Comparison of ENCODE assay signal across 12 cellular contexts in the genomic region with DNA sequence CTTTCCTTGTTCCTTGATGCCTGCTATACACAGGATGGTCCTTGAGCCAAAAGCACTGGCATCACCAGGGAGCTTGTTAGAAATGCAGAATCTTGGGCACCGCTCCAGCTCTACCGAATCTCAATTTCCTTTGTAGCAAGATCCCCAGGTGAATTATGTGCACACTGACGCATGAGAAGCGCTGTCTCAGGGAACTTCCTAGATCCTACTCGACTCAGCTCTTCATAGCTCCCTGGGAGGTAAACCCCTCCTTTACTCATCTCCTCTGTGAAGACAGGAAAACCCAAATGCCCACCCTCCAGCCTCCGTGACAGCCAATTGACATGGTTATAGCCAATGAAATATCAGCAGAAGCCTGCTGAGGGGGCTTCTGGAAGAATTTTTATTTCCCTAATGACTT. TPM values are rescaled to one million over a fixed set of nuclear protein-coding genes. Genes with fewer than 3 reads are reported as not detected.
DNase-seq lines count a peak whose midpoint lies in the region; ATAC-seq and TF ChIP-seq lines count a peak whose summit lies in the region.
"Had no signal": no experiment of that assay in that cellular context is flagged by ENCODE, and none has a peak within 500 bp of the region (broad histone marks: within the 10 kb centered on the region; RNA-seq: fewer than 3 reads in every experiment).

No MANE protein-coding gene starts in this region.

- peaks cover 2% of the 10 kb centered on the region for H3K36me3 Mint-ChIP-seq in endodermal cell (ENCODE audit: low read depth)
- peaks cover 2% of the 10 kb centered on the region for H3K36me3 Mint-ChIP-seq in activated CD4-positive, alpha-beta memory T cell treated with anti-CD3 and anti-CD28 coated beads for 36 hours

- H3K36me3 ChIP-seq in PC-3 (ENCODE audit: low read depth, low read length) (no peaks in the 10 kb centered on the region), endodermal cell (ENCODE audit: control insufficient read depth, insufficient read depth, low read length) (no peaks in the 10 kb centered on the region)

- no peaks in the 10 kb centered on the region for H3K9me3 Mint-ChIP-seq in endodermal cell
- no peaks in the 10 kb centered on the region for H3K9me3 Mint-ChIP-seq in activated CD4-positive, alpha-beta memory T cell treated with anti-CD3 and anti-CD28 coated beads for 36 hours
- H3K9me3 Mint-ChIP-seq: activated CD4-positive, alpha-beta T cell treated with anti-CD3 and anti-CD28 coated beads, Interleukin-2, amount 10 ng/mL, durations not matched to agents 7 days and 5 days had no signal

- H3K27ac Mint-ChIP-seq in endodermal cell = peak overlapping the region; percentile 24
- no peak overlapping the region for H3K27ac Mint-ChIP-seq in activated CD4-positive, alpha-beta memory T cell treated with anti-CD3 and anti-CD28 coated beads for 36 hours
- H3K27ac Mint-ChIP-seq: activated CD4-positive, alpha-beta T cell treated with anti-CD3 and anti-CD28 coated beads, Interleukin-2, amount 10 ng/mL, durations not matched to agents 7 days and 5 days had no signal

- H4K20me1 ChIP-seq in PC-3 (ENCODE audit: low read length) = no peaks in the 10 kb centered on the region

- DNase-seq in G401 (ENCODE audit: low spot score) (peak; percentile 55), PC-3 (peak; percentile 11), endodermal cell (peak; percentile 60), renal cortical epithelial cell (ENCODE audit: low read depth) (peak; percentile 85), HEK293T (ENCODE audit: extremely low spot score) (no peak), D341Med (ENCODE audit: low spot score) (no peak)
- no peak for DNase-seq in activated CD4-positive, alpha-beta memory T cell treated with anti-CD3 and anti-CD28 coated beads for 36 hours
- DNase-seq: activated CD4-positive, alpha-beta T cell treated with anti-CD3 and anti-CD28 coated beads, Interleukin-2, amount 10 ng/mL, durations not matched to agents 7 days and 5 days; left cardiac atrium; NCI-H446 had no signal

- peak overlapping the region; percentile 29; the same call in 1 of the 2 replicates for H2AFZ ChIP-seq in PC-3 (ENCODE audit: low read length)

- intact Hi-C loops in PC-3 (cut with micrococcal nuclease) = no loop called here
- intact Hi-C loops in activated CD4-positive, alpha-beta memory T cell treated with anti-CD3 and anti-CD28 coated beads for 36 hours (cut with micrococcal nuclease) = no loop called here

- H3F3A ChIP-seq in PC-3 (ENCODE audit: low read length, unreplicated experiment) = no peaks in the 10 kb centered on the region

- H3K79me2 ChIP-seq in PC-3 (ENCODE audit: low read length) = peaks cover 77% of the 10 kb centered on the region

- H3K27ac ChIP-seq in PC-3 (ENCODE audit: low read length) (peak overlapping the region; percentile 68), endodermal cell (ENCODE audit: low read depth, low read length) (no peak overlapping the region)

- H3K4me1 Mint-ChIP-seq in endodermal cell = peaks cover 47% of the 10 kb centered on the region
- peaks cover 21% of the 10 kb centered on the region for H3K4me1 Mint-ChIP-seq in activated CD4-positive, alpha-beta memory T cell treated with anti-CD3 and anti-CD28 coated beads for 36 hours (ENCODE audit: low read depth)

- POLR2A ChIA-PET in PC-3 (lab: Charles Lee; ENCODE audit: unreplicated experiment) = no interaction called here
- POLR2A ChIA-PET in activated CD4-positive, alpha-beta memory T cell treated with anti-CD3 and anti-CD28 coated beads for 36 hours (lab: Charles Lee) = no interaction called here
- POLR2A ChIA-PET in HEK293T (lab: Yijun Ruan, JAX) = no interaction called here

- no TSS peak for BruUV-seq in PC-3 (replicated peaks; lab: Mats Ljungman, UMichigan)

- H3K9me3 ChIP-seq in PC-3 (ENCODE audit: low read length) (no peaks in the 10 kb centered on the region), endodermal cell (ENCODE audit: control insufficient read depth, low read length) (no peaks in the 10 kb centered on the region)

- peak overlapping the region; percentile 18 for H3K4me3 Mint-ChIP-seq in endodermal cell
- no peak overlapping the region for H3K4me3 Mint-ChIP-seq in activated CD4-positive, alpha-beta memory T cell treated with anti-CD3 and anti-CD28 coated beads for 36 hours
- H3K4me3 Mint-ChIP-seq: activated CD4-positive, alpha-beta T cell treated with anti-CD3 and anti-CD28 coated beads, Interleukin-2, amount 10 ng/mL, durations not matched to agents 7 days and 5 days had no signal

- no peak for ATAC-seq in PC-3
- ATAC-seq: left cardiac atrium had no signal

- WGBS in endodermal cell (ENCODE audit: insufficient coverage in 1 of 2, insufficient read length in 1 of 2), 2 experiments = 56 to 69% methylated on average over 4 to 6 of the region's 6 CpGs

- no peaks in the 10 kb centered on the region for H3K27me3 ChIP-seq in PC-3 (ENCODE audit: low read length)
- H3K27me3 ChIP-seq in endodermal cell (ENCODE audit: control insufficient read depth, insufficient read depth, low read length, poor library complexity, severe bottlenecking) = peaks cover 3% of the 10 kb centered on the region

- CTCF ChIA-PET in PC-3 (lab: Charles Lee) = no interaction called here
- CTCF ChIA-PET in activated CD4-positive, alpha-beta memory T cell treated with anti-CD3 and anti-CD28 coated beads for 36 hours (lab: Charles Lee) = no interaction called here
- CTCF ChIA-PET in HEK293T (lab: Yijun Ruan, JAX) = no interaction called here

- no peak overlapping the region for H3K9ac ChIP-seq in PC-3 (ENCODE audit: low read length)
- H3K9ac ChIP-seq in endodermal cell (ENCODE audit: extremely low read depth, low read length, poor library complexity, severe bottlenecking) = no peak overlapping the region

- in situ Hi-C loops in G401 (cut with HindIII; ENCODE audit: low sequenced_read_pairs) = no loop called here

- H3K4me1 ChIP-seq in PC-3 (ENCODE audit: insufficient read depth, low read length) (peaks cover 27% of the 10 kb centered on the region), endodermal cell (ENCODE audit: control insufficient read depth, insufficient read depth, low read length) (peaks cover 20% of the 10 kb centered on the region)

- TF ChIP-seq CTCF in PC-3 (conservative IDR thresholded peaks at IDR 0.05; ENCODE audit: low read depth, low read length) = no peak
- no peak for TF ChIP-seq CTCF in endodermal cell (conservative IDR thresholded peaks at IDR 0.05)

- no peaks in the 10 kb centered on the region for H3K9me2 ChIP-seq in PC-3 (replicated peaks; ENCODE audit: low read length)

- H3K27me3 Mint-ChIP-seq in endodermal cell (ENCODE audit: insufficient read depth) = peaks cover 4% of the 10 kb centered on the region
- no peaks in the 10 kb centered on the region for H3K27me3 Mint-ChIP-seq in activated CD4-positive, alpha-beta memory T cell treated with anti-CD3 and anti-CD28 coated beads for 36 hours
- H3K27me3 Mint-ChIP-seq: activated CD4-positive, alpha-beta T cell treated with anti-CD3 and anti-CD28 coated beads, Interleukin-2, amount 10 ng/mL, durations not matched to agents 7 days and 5 days had no signal

- peak overlapping the region; percentile 93 for H3K4me2 ChIP-seq in PC-3 (ENCODE audit: low read length)

- H3K4me3 ChIP-seq in PC-3 (ENCODE audit: low read length) (peak overlapping the region; percentile 38; the same call in 1 of the 2 replicates), endodermal cell (ENCODE audit: low read length) (no peak overlapping the region)

TF ChIP-seq in HEK293T, 16 proteins besides CTCF, POLR2A, EP300 and RAD21:
- TF ChIP-seq ARNT (IDR thresholded peaks at IDR 0.05) (no peak), TARDBP (IDR thresholded peaks at IDR 0.05) (no peak), HDGF (IDR thresholded peaks at IDR 0.05; ENCODE audit: borderline replicate concordance) (no peak), SUZ12 (IDR thresholded peaks at IDR 0.05) (no peak), CTBP1 (IDR thresholded peaks at IDR 0.05; ENCODE audit: borderline replicate concordance) (no peak), FOXA1 (IDR thresholded peaks at IDR 0.05) (no peak), FOXK2 (IDR thresholded peaks at IDR 0.05) (no peak)

RNA-seq across cellular contexts. Expression of a gene that starts 4.1 kb away (rescaled TPM):
- total RNA-seq in G401 (2014; rRNA removed; shearing (Covaris generic)) = 2.4 and 3.0 TPM in 2 replicates
- total RNA-seq in PC-3 (2014; rRNA removed) (6.7 and 7.8 TPM in 2 replicates), endodermal cell (10 to 100 TPM; 19.9 to 22.1 TPM), renal cortical epithelial cell (13.9 and 21.5 TPM in 2 replicates)
- polyA plus RNA-seq in endodermal cell (2013, experiment 1 of 2) = 5.9 TPM
- 5.8 TPM for polyA plus RNA-seq in endodermal cell (2013, experiment 2 of 2)
- total RNA-seq in activated CD4-positive, alpha-beta memory T cell treated with anti-CD3 and anti-CD28 coated beads for 36 hours = 1 to 10 TPM; 5.4 to 5.7 TPM

RNA-seq across cellular contexts. Expression of a gene that starts 37.4 kb away (rescaled TPM):
- not detected in 2 replicates for total RNA-seq in G401 (2014; rRNA removed; shearing (Covaris generic))
- total RNA-seq in PC-3 (2014; rRNA removed) (4.5 and 6.3 TPM in 2 replicates), endodermal cell (under 1 TPM in 1 of 2 donors, not detected in 1; 0.09 TPM), renal cortical epithelial cell (0.17 TPM in 1 of 2 replicates, not detected in the other)
- polyA plus RNA-seq in endodermal cell (2013, experiment 1 of 2) = 0.18 TPM
- not detected for polyA plus RNA-seq in endodermal cell (2013, experiment 2 of 2)
- total RNA-seq in activated CD4-positive, alpha-beta memory T cell treated with anti-CD3 and anti-CD28 coated beads for 36 hours = not detected
- total RNA-seq: activated CD4-positive, alpha-beta T cell treated with anti-CD3 and anti-CD28 coated beads, Interleukin-2, amount 10 ng/mL, durations not matched to agents 7 days and 5 days; fibroblast of villous mesenchyme; SK-MEL-5 had no signal

Comparison
In these comparisons a context has a peak if more than half of its experiments do, and no peak if none do; other contexts are left out.
1. DNase-seq: peak in G401 (single experiment), PC-3 (single experiment), endodermal cell (single experiment) and renal cortical epithelial cell (single experiment); none in activated CD4-positive, alpha-beta memory T cell treated with anti-CD3 and anti-CD28 coated beads for 36 hours (single experiment), HEK293T (single experiment) and D341Med (single experiment).